In genomic region chr3:142724682-142725351, GRCh38 we compare ENCODE assay signal across 8 cellular contexts. TPM values are rescaled to one million over a fixed set of nuclear protein-coding genes. Genes with fewer than 3 reads are reported as not detected.
DNase-seq lines count a peak whose midpoint lies in the region; ATAC-seq and TF ChIP-seq lines count a peak whose summit lies in the region.

No MANE protein-coding gene starts in this region.

- peak overlapping the region; percentile 13 for H3K27ac ChIP-seq in caudate nucleus (ENCODE audit: low read depth, low read length)

- H3K9me3 ChIP-seq in skeletal muscle satellite cell (replicated peaks; ENCODE audit: low read length), result no peaks in the 10 kb centered on the region

- peaks cover 5% of the 10 kb centered on the region for H3K36me3 ChIP-seq in skeletal muscle satellite cell (ENCODE audit: insufficient read depth, low read length)

- H3K9ac ChIP-seq in skeletal muscle satellite cell (ENCODE audit: low read depth, low read length), result peak overlapping the region; percentile 99

- TF ChIP-seq CTCF in AG10803 (conservative IDR thresholded peaks at IDR 0.05; ENCODE audit: low read length), result peak; percentile 12; the same call in 1 of the 2 replicates

- peak; percentile 23 for DNase-seq in AG10803 (ENCODE audit: low read depth)
- peak; percentile 46 for DNase-seq in SHP77 treated with DMSO at 0.1 percent for 48 hours (lab: John Stamatoyannopoulos, UW)
- DNase-seq in caudate nucleus (lab: John Stamatoyannopoulos, UW), result peak in 52 of 61 donors; percentile 6 to 73 (median 40)
- DNase-seq in inferior parietal cortex (ENCODE audit: extremely low spot score), result peak; percentile 33

- peaks cover 12% of the 10 kb centered on the region for H3K4me1 ChIP-seq in skeletal muscle satellite cell (ENCODE audit: control insufficient read depth, insufficient read depth, low read length)

- ATAC-seq in GM19035 (IDR thresholded peaks at IDR 0.05; ENCODE audit: unreplicated experiment), result peak; percentile 26
- ATAC-seq in HG03460 (IDR thresholded peaks at IDR 0.05; ENCODE audit: unreplicated experiment), result peak; percentile 24
- no peak for ATAC-seq in HG03280 (IDR thresholded peaks at IDR 0.05; ENCODE audit: unreplicated experiment)

- no peaks in the 10 kb centered on the region for H3K27me3 ChIP-seq in skeletal muscle satellite cell (ENCODE audit: control insufficient read depth, insufficient read depth, low read length)

- H3K4me3 ChIP-seq in AG10803 (ENCODE audit: low read length) (peak overlapping the region; percentile 76), skeletal muscle satellite cell (ENCODE audit: low read length) (peak overlapping the region; percentile 100)

- H3K4me2 ChIP-seq in skeletal muscle satellite cell (ENCODE audit: low read length), result peak overlapping the region; percentile 93

RNA-seq across cellular contexts. Expression of gene TRPC1, which starts 1.0 kb away (rescaled TPM):
- total RNA-seq in skeletal muscle satellite cell (2012; rRNA removed), result 14.2 and 18.5 TPM in 2 replicates
